Comparison of ENCODE assay signal across 12 cellular contexts in the genomic region with DNA sequence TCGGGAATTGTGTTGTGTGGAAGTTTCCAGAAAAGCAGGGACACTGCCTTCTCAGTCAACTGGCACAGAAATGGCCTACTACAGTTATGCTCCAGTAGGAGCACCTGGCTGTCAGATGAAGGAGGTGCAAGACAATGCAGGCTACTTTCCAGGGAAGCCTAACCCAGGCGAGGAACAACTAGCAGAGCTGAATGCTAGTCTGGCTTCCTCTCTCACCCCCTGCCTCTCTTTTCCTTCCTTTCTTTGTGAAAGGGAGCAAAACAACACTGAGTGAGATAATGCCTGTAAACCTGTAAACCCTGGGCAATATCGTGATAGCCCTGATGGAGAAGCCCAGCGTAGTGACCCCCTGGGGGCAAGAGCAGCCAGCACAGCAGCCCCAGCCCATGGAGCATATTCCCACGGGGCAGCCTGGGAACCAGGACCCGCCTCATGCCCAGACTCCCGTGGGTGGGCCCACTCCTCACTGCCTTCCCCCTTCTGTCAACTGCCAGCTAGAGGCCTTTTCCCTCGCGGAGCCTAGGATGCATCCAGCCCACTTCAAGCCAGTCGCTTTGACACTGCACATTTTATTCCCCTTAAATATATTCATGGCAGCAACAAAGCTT.
"Had no signal": no experiment of that assay in that cellular context is flagged by ENCODE, and none has a peak within 500 bp of the region (broad histone marks: within the 10 kb centered on the region; RNA-seq: fewer than 3 reads in every experiment).

No MANE protein-coding gene starts in this region.

- DNase-seq: activated CD4-positive, CD25-positive, alpha-beta regulatory T cell; activated naive CD8-positive, alpha-beta T cell treated with anti-CD3 and anti-CD28 coated beads, Interleukin-2, amount 50 U/mL, for 24 hours; left cardiac atrium; mucosa of descending colon; naive thymus-derived CD8-positive, alpha-beta T cell; sigmoid colon; stimulated activated CD4-positive, alpha-beta T cell treated with anti-CD3 and anti-CD28 coated beads, Interleukin-2, amount 100 ng/mL, for 24 hours; stimulated activated naive CD4-positive, alpha-beta T cell treated with Interleukin-2 at 50 U/mL for 16 hours had no signal

- H3K9me3 Mint-ChIP-seq: activated naive CD8-positive, alpha-beta T cell treated with anti-CD3 and anti-CD28 coated beads, Interleukin-2, amount 50 U/mL, for 24 hours; naive thymus-derived CD8-positive, alpha-beta T cell; T-helper 1 cell treated with Interleukin-12 subunit alpha and Interleukin-12 subunit beta and Interleukin-4 antibody, amounts not matched to agents 30 μg/mL and 1 μg/mL, for 36 hours had no signal

- H3K36me3 Mint-ChIP-seq: naive thymus-derived CD8-positive, alpha-beta T cell; type B pancreatic cell had no signal

- H3K4me3 ChIP-seq: cardiac muscle cell, lung, mucosa of descending colon, sigmoid colon had no signal

- H3K27ac ChIP-seq: cardiac muscle cell, sigmoid colon had no signal

- ATAC-seq: activated naive CD8-positive, alpha-beta T cell treated with anti-CD3 and anti-CD28 coated beads, Interleukin-2, amount 50 U/mL, for 24 hours; left cardiac atrium; mucosa of descending colon; naive thymus-derived CD8-positive, alpha-beta T cell had no signal

- H3K36me3 ChIP-seq: cardiac muscle cell, sigmoid colon had no signal

- H3K27ac Mint-ChIP-seq: activated naive CD8-positive, alpha-beta T cell treated with anti-CD3 and anti-CD28 coated beads, Interleukin-2, amount 50 U/mL, for 24 hours; T-helper 1 cell treated with Interleukin-12 subunit alpha and Interleukin-12 subunit beta and Interleukin-4 antibody, amounts not matched to agents 30 μg/mL and 1 μg/mL, for 36 hours; type B pancreatic cell had no signal

- H3K4me1 ChIP-seq: sigmoid colon had no signal

- H3K27me3 ChIP-seq: cardiac muscle cell, sigmoid colon had no signal

- H3K4me3 Mint-ChIP-seq: activated naive CD8-positive, alpha-beta T cell treated with anti-CD3 and anti-CD28 coated beads, Interleukin-2, amount 50 U/mL, for 24 hours; naive thymus-derived CD8-positive, alpha-beta T cell; T-helper 1 cell treated with Interleukin-12 subunit alpha and Interleukin-12 subunit beta and Interleukin-4 antibody, amounts not matched to agents 30 μg/mL and 1 μg/mL, for 36 hours; type B pancreatic cell had no signal

- H3K27me3 Mint-ChIP-seq: activated naive CD8-positive, alpha-beta T cell treated with anti-CD3 and anti-CD28 coated beads, Interleukin-2, amount 50 U/mL, for 24 hours had no signal
